8 cellular contexts compared by ENCODE assay signal in genomic region chr22:50186789-50187523, GRCh38. TPM values are rescaled to one million over a fixed set of nuclear protein-coding genes. Genes with fewer than 3 reads are reported as not detected.
A peak's percentile ranks its signal among the peaks of the same experiment; 100 is the strongest.
DNase-seq lines count a peak whose midpoint lies in the region; ATAC-seq and TF ChIP-seq lines count a peak whose summit lies in the region.

No MANE protein-coding gene starts in this region.

- peak overlapping the region; percentile 69 for H3K4me3 ChIP-seq in choroid plexus epithelial cell (ENCODE audit: low read depth, low read length)
- peak overlapping the region; percentile 81 for H3K4me3 ChIP-seq in mesodermal cell (ENCODE audit: extremely low read depth, insufficient read depth, low read length, poor library complexity, severe bottlenecking)

- H3K27me3 ChIP-seq in CD4-positive, alpha-beta T cell (ENCODE audit: control insufficient read depth, insufficient read depth, low read length), result no peaks in the 10 kb centered on the region

- peak in 1 of 10 experiments; percentile 19 for DNase-seq in CD4-positive, alpha-beta T cell
- peak; percentile 47 for DNase-seq in NAMALWA (ENCODE audit: low spot score)
- peak; percentile 35 for DNase-seq in choroid plexus epithelial cell (ENCODE audit: low read depth)
- DNase-seq in NCI-H510A (lab: John Stamatoyannopoulos, UW), result no peak
- DNase-seq in cerebellar cortex (ENCODE audit: low spot score), result no peak
- no peak for DNase-seq in activated CD4-positive, CD25-positive, alpha-beta regulatory T cell (lab: John Stamatoyannopoulos, UW)

- intact Hi-C loops in CD4-positive, alpha-beta T cell (cut with DNase I, micrococcal nuclease), result loop anchor here in 1 of 2 experiments (5.0 kb wide), 2 partner anchors 55 to 270 kb away; partner anchors contain the start of genes ALG12 and CRELD2

- peaks cover 12% of the 10 kb centered on the region for H3K4me1 ChIP-seq in mesodermal cell (ENCODE audit: control insufficient read depth, insufficient read depth, low read length, poor library complexity, severe bottlenecking)

- H3K9me3 ChIP-seq in CD4-positive, alpha-beta T cell (ENCODE audit: control insufficient read depth, low read length), result no peaks in the 10 kb centered on the region
- H3K9me3 ChIP-seq in mesodermal cell (ENCODE audit: control insufficient read depth, low read length), result no peaks in the 10 kb centered on the region

- peak overlapping the region; percentile 95 for H3K4me3 Mint-ChIP-seq in CD4-positive, alpha-beta T cell

- TF ChIP-seq CTCF in CD4-positive, alpha-beta T cell (IDR thresholded peaks at IDR 0.05), result no peak
- TF ChIP-seq CTCF in choroid plexus epithelial cell (conservative IDR thresholded peaks at IDR 0.05; ENCODE audit: low read depth, low read length), result no peak

- H3K36me3 Mint-ChIP-seq in CD4-positive, alpha-beta T cell (ENCODE audit: low read depth), result peaks cover 18% of the 10 kb centered on the region

- H3K27me3 Mint-ChIP-seq in CD4-positive, alpha-beta T cell, result peaks cover 4% of the 10 kb centered on the region

- peaks cover 27% of the 10 kb centered on the region for H3K36me3 ChIP-seq in mesodermal cell (ENCODE audit: control insufficient read depth, insufficient read depth, low read length)

- peak overlapping the region; percentile 96 for H3K27ac Mint-ChIP-seq in CD4-positive, alpha-beta T cell

- ATAC-seq in CD4-positive, alpha-beta T cell (ENCODE audit: poor library complexity), result no peak
- no peak for ATAC-seq in HG03139 (IDR thresholded peaks at IDR 0.05; ENCODE audit: unreplicated experiment)

- no peaks in the 10 kb centered on the region for H3K9me3 Mint-ChIP-seq in CD4-positive, alpha-beta T cell

- H3K4me1 Mint-ChIP-seq in CD4-positive, alpha-beta T cell (ENCODE audit: low read depth), result peaks cover 33% of the 10 kb centered on the region

- CTCF ChIA-PET in CD4-positive, alpha-beta T cell (lab: Charles Lee), result no interaction called here

- 50 to 62% methylated on average over 19 to 21 of the region's 23 CpGs for WGBS in mesodermal cell (ENCODE audit: insufficient coverage in 2 of 2), 2 experiments

- POLR2A ChIA-PET in CD4-positive, alpha-beta T cell (lab: Charles Lee), result interaction anchor here (0.7 to 1.4 kb wide), 2 partner anchors 14 to 20 kb away, joined by 5 to 9 read pairs; no protein-coding TSS in a partner anchor

- H3K27ac ChIP-seq in CD4-positive, alpha-beta T cell (ENCODE audit: low read depth, low read length), result peak overlapping the region; percentile 56
- H3K27ac ChIP-seq in mesodermal cell (ENCODE audit: low read depth, low read length, severe bottlenecking), result no peak overlapping the region

RNA-seq across cellular contexts. Expression of gene TRABD, which starts 1.2 kb away (rescaled TPM):
- 100 to 1,000 TPM; 184 to 193 TPM for total RNA-seq in CD4-positive, alpha-beta T cell
- polyA plus RNA-seq in mesodermal cell (2013, experiment 1 of 2), result 42.0 TPM
- polyA plus RNA-seq in mesodermal cell (2013, experiment 2 of 2), result 32.0 TPM

RNA-seq across cellular contexts. Expression of gene SELENOO, which starts 13.9 kb away (rescaled TPM):
- 10 to 100 TPM; 26.0 to 26.1 TPM for total RNA-seq in CD4-positive, alpha-beta T cell
- polyA plus RNA-seq in mesodermal cell (2013, experiment 1 of 2), result 24.1 TPM
- 21.2 TPM for polyA plus RNA-seq in mesodermal cell (2013, experiment 2 of 2)

RNA-seq across cellular contexts. Expression of gene PANX2, which starts 16.4 kb away (rescaled TPM):
- under 1 TPM; 0.11 to 0.16 TPM for total RNA-seq in CD4-positive, alpha-beta T cell
- polyA plus RNA-seq in mesodermal cell (2013, experiment 1 of 2), result 2.3 TPM
- 2.9 TPM for polyA plus RNA-seq in mesodermal cell (2013, experiment 2 of 2)

RNA-seq across cellular contexts. Expression of gene TUBGCP6, which starts 57.9 kb away (rescaled TPM):
- total RNA-seq in CD4-positive, alpha-beta T cell, result 100 to 1,000 TPM; 124 to 126 TPM
- 27.6 TPM for polyA plus RNA-seq in mesodermal cell (2013, experiment 1 of 2)
- polyA plus RNA-seq in mesodermal cell (2013, experiment 2 of 2), result 24.6 TPM

Comparison
In these comparisons a context has a peak if more than half of its experiments do, and no peak if none do; other contexts are left out.
1. DNase-seq: peak in NAMALWA (single experiment) and choroid plexus epithelial cell (single experiment); none in NCI-H510A (single experiment), cerebellar cortex (single experiment) and activated CD4-positive, CD25-positive, alpha-beta regulatory T cell (0 of 4).